1 cellular context compared by ENCODE assay signal in genomic region chr1:230091473-230092231, GRCh38.
TF ChIP-seq lines count a peak whose summit lies in the region.

No MANE protein-coding gene starts in this region.

TF ChIP-seq in IMR-90, 13 proteins besides CTCF, POLR2A, EP300 and RAD21:
- TF ChIP-seq MAFK (IDR thresholded peaks at IDR 0.05; ENCODE audit: low read depth, low read length) (0 out of 2 replicates have a peak, but pooled peaks have one; percentile 12), RFX5 (IDR thresholded peaks at IDR 0.05; ENCODE audit: low read depth, low read length) (no peak)
